ENCODE assay signal across 17 cellular contexts in genomic region chr7:54690059-54690443, GRCh38.
DNase-seq lines count a peak whose midpoint lies in the region; ATAC-seq, FAIRE-seq and TF ChIP-seq lines count a peak whose summit lies in the region.
"Had no signal": no experiment of that assay in that cellular context is flagged by ENCODE, and none has a peak within 500 bp of the region (broad histone marks: within the 10 kb centered on the region; RNA-seq: fewer than 3 reads in every experiment).

No MANE protein-coding gene starts in this region.

- no peak overlapping the region for H3K9ac ChIP-seq in H9 (ENCODE audit: extremely low read depth, insufficient read length, low read length)
- H3K9ac ChIP-seq in H1 (replicated peaks in 1 of 4; ENCODE audit: extremely low read depth in 1 of 4, low read depth in 3 of 4, low read length in 3 of 4) = no peak overlapping the region
- H3K9ac ChIP-seq: GM23248 had no signal

- H3K9me3 Mint-ChIP-seq in H9 (peaks cover 0 to under 1% of the 10 kb centered on the region in 2 experiments; a peak in 3 of 5 replicates), progenitor cell of endocrine pancreas (ENCODE audit: low read depth) (peaks cover 3% of the 10 kb centered on the region)

- no peaks in the 10 kb centered on the region for H3K79me2 ChIP-seq in H9 (ENCODE audit: insufficient read depth, low read length)
- H3K79me2 ChIP-seq in H1 (ENCODE audit: control insufficient read depth in 1 of 2, insufficient read depth in 2 of 2, low read length in 2 of 2) = no peaks in the 10 kb centered on the region

- H3K27ac Mint-ChIP-seq in H9 = no peak overlapping the region
- no peak overlapping the region for H3K27ac Mint-ChIP-seq in progenitor cell of endocrine pancreas
- H3K27ac Mint-ChIP-seq: CD4-positive, alpha-beta memory T cell had no signal

- H3K36me3 ChIP-seq in H1 (ENCODE audit: control insufficient read depth in 2 of 4, insufficient read depth in 4 of 4, low read length in 3 of 4) = no peaks in the 10 kb centered on the region

- H3K4ac ChIP-seq in H9 (ENCODE audit: low read depth, low read length) (no peak overlapping the region), H1 (replicated peaks; ENCODE audit: insufficient read length, low read depth, low read length) (no peak overlapping the region)

- H3K4me2 ChIP-seq in H9 (ENCODE audit: insufficient read depth, insufficient read length, low read length) (no peak overlapping the region), H1 (ENCODE audit: insufficient read depth in 1 of 2, low read depth in 2 of 2, low read length in 2 of 2) (no peak overlapping the region)

- H3K23ac ChIP-seq in H9 (ENCODE audit: insufficient read length, low read depth, low read length) (no peak overlapping the region), H1 (ENCODE audit: insufficient read length) (no peak overlapping the region)

- no peak for TF ChIP-seq EP300 in H1 (IDR thresholded peaks at IDR 0.05; ENCODE audit: borderline replicate concordance in 1 of 2, low read depth in 2 of 2, low read length in 2 of 2)

- no peak overlapping the region for H4K8ac ChIP-seq in H9 (replicated peaks; ENCODE audit: insufficient read length, low read depth, low read length)
- H4K8ac ChIP-seq in H1 (ENCODE audit: extremely low read depth, insufficient read depth, low read length) = peak overlapping the region; percentile 38; the same call in 1 of the 2 replicates

- TF ChIP-seq RAD21 in H1 (IDR thresholded peaks at IDR 0.05 in 1 of 2, conservative IDR thresholded peaks at IDR 0.05 in 1 of 2; ENCODE audit: low read depth in 2 of 2, low read length in 2 of 2) = no peak

- H2BK12ac ChIP-seq in H9 (ENCODE audit: insufficient read length, low read depth, low read length) = no peak overlapping the region
- H2BK12ac ChIP-seq in H1 (ENCODE audit: low read depth, low read length) = no peak overlapping the region

- no peak for FAIRE-seq in H1 (lab: Jason Lieb, UNC)
- FAIRE-seq: G401.6, GM12892, H54 had no signal

- H2BK20ac ChIP-seq in H9 (ENCODE audit: low read depth, low read length, poor library complexity, severe bottlenecking) = no peak overlapping the region
- H2BK20ac ChIP-seq in H1 (ENCODE audit: low read length) = no peak overlapping the region

- H3K27me3 ChIP-seq in H9 (ENCODE audit: insufficient read depth, low read length) (no peaks in the 10 kb centered on the region), H1 (replicated peaks in 1 of 4; ENCODE audit: control insufficient read depth in 3 of 4, extremely low read depth in 1 of 4, insufficient read depth in 3 of 4, low read length in 3 of 4) (no peaks in the 10 kb centered on the region)

- H3K4me3 Mint-ChIP-seq in H9 (no peak overlapping the region), progenitor cell of endocrine pancreas (ENCODE audit: low read depth) (no peak overlapping the region)
- H3K4me3 Mint-ChIP-seq: CD4-positive, alpha-beta memory T cell had no signal

- POLR2A ChIA-PET in H1 (lab: Charles Lee; ENCODE audit: partially characterized antibody) = no interaction called here

- H3K27me3 Mint-ChIP-seq in H9 (ENCODE audit: low read depth) (no peaks in the 10 kb centered on the region), progenitor cell of endocrine pancreas (no peaks in the 10 kb centered on the region)
- H3K27me3 Mint-ChIP-seq: CD4-positive, alpha-beta memory T cell had no signal

- no CpG with 5 or more reads among the region's 9 CpGs for WGBS in H9 (ENCODE audit: extremely low coverage, insufficient read length, low lambda C conversion rate)
- 85% methylated on average over 8 of the region's 9 CpGs; no CpG with 5 or more reads in 1 of the 2 experiments for WGBS in H1 (ENCODE audit: extremely low coverage in 1 of 2, insufficient coverage in 1 of 2, insufficient read length in 1 of 2, insufficient replicate concordance in 2 of 2, low coverage in 1 of 2, low lambda C conversion rate in 2 of 2, missing lambda C conversion rate in 1 of 2), 2 experiments

- no peak overlapping the region for H3K56ac ChIP-seq in H9 (ENCODE audit: insufficient read length, low read depth, low read length)
- no peak overlapping the region for H3K56ac ChIP-seq in H1 (replicated peaks; ENCODE audit: insufficient read length, low read depth, low read length)

- TF ChIP-seq POLR2A in H1 (IDR thresholded peaks at IDR 0.05; ENCODE audit: control extremely low read depth in 1 of 2, low read depth in 2 of 2, low read length in 2 of 2) = no peak

- H2BK15ac ChIP-seq in H9 (ENCODE audit: low read depth, low read length) (no peak overlapping the region), H1 (ENCODE audit: low read length) (no peak overlapping the region)

- no peaks in the 10 kb centered on the region for H3K79me1 ChIP-seq in H9 (ENCODE audit: insufficient read depth, low read depth, low read length, poor library complexity, severe bottlenecking)
- no peaks in the 10 kb centered on the region for H3K79me1 ChIP-seq in H1 (ENCODE audit: low read depth, low read length)

- H3T11ph ChIP-seq in H9 (ENCODE audit: low read length) = no peak overlapping the region

- H3K14ac ChIP-seq in H9 (ENCODE audit: insufficient read depth, low read length) (peak overlapping the region; percentile 63; the same call in 1 of the 2 replicates), H1 (ENCODE audit: insufficient read length) (no peak overlapping the region)

- H2BK5ac ChIP-seq in H9 (ENCODE audit: insufficient read length, low read length) = no peak overlapping the region
- H2BK5ac ChIP-seq in H1 (ENCODE audit: low read depth, low read length) = no peak overlapping the region

- H3K36me3 Mint-ChIP-seq in H9 (ENCODE audit: insufficient read depth in 1 of 3, low read depth in 3 of 3) (no peaks in the 10 kb centered on the region), progenitor cell of endocrine pancreas (ENCODE audit: insufficient read depth) (no peaks in the 10 kb centered on the region)
- H3K36me3 Mint-ChIP-seq: CD4-positive, alpha-beta memory T cell had no signal

- no peak overlapping the region for H2AFZ ChIP-seq in H9 (ENCODE audit: low read length)
- H2AFZ ChIP-seq in H1 (ENCODE audit: low read length) = peak overlapping the region; percentile 39; the same call in 1 of the 2 replicates
- H2AFZ ChIP-seq: GM23248 had no signal

- TF ChIP-seq CTCF in H9 (conservative IDR thresholded peaks at IDR 0.05) (no peak), H1 (IDR thresholded peaks at IDR 0.05; ENCODE audit: control extremely low read depth in 1 of 3, insufficient read depth in 1 of 3, low read depth in 1 of 3, low read length in 3 of 3) (no peak), omental fat pad (IDR thresholded peaks at IDR 0.05) (no peak), progenitor cell of endocrine pancreas (IDR thresholded peaks at IDR 0.05; ENCODE audit: unreplicated experiment) (no peak)

- H3K4me1 Mint-ChIP-seq in H9 (peaks cover 15% of the 10 kb centered on the region in 2 experiments), progenitor cell of endocrine pancreas (ENCODE audit: low read depth) (peaks cover 6% of the 10 kb centered on the region)
- H3K4me1 Mint-ChIP-seq: CD4-positive, alpha-beta memory T cell had no signal

- no peak overlapping the region for H3K4me3 ChIP-seq in H1 (ENCODE audit: extremely low read depth in 1 of 4, insufficient read depth in 2 of 4, low read depth in 3 of 4, low read length in 4 of 4)
- H3K4me3 ChIP-seq: GM23248 had no signal

- H2BK120ac ChIP-seq in H9 (ENCODE audit: low read depth, low read length, poor library complexity, severe bottlenecking) (no peak overlapping the region), H1 (replicated peaks; ENCODE audit: low read depth, low read length) (no peak overlapping the region)

- H2AK5ac ChIP-seq in H9 (ENCODE audit: insufficient read length, low read length) (no peak overlapping the region), H1 (ENCODE audit: low read depth, low read length) (no peak overlapping the region)

- H3K9me3 ChIP-seq in H9 (ENCODE audit: control insufficient read depth, low read depth, low read length) = no peaks in the 10 kb centered on the region
- H3K9me3 ChIP-seq in H1 (ENCODE audit: insufficient read depth in 2 of 2, low read depth in 1 of 2, low read length in 1 of 2) = no peaks in the 10 kb centered on the region

- CTCF ChIA-PET in H1 (lab: Charles Lee; ENCODE audit: partially characterized antibody) = no interaction called here

- H3K23me2 ChIP-seq in H9 (ENCODE audit: insufficient read length, low read depth, low read length, poor library complexity, severe bottlenecking) = no peaks in the 10 kb centered on the region
- H3K23me2 ChIP-seq in H1 (ENCODE audit: low read depth, low read length) = no peaks in the 10 kb centered on the region

- no peaks in the 10 kb centered on the region; the same call in 1 of the 2 replicates for H3K4me1 ChIP-seq in H9 (ENCODE audit: insufficient read depth, low read length)
- no peaks in the 10 kb centered on the region for H3K4me1 ChIP-seq in H1 (replicated peaks in 1 of 4; ENCODE audit: control insufficient read depth in 3 of 4, insufficient read depth in 4 of 4, low read length in 3 of 4)

- H3K18ac ChIP-seq in H9 (ENCODE audit: insufficient read length, low read depth, low read length) = no peak overlapping the region
- H3K18ac ChIP-seq in H1 (ENCODE audit: extremely low read depth, low read length) = no peak overlapping the region

- H4K20me1 ChIP-seq in H9 (ENCODE audit: control insufficient read depth, insufficient read depth, insufficient read length) (no peaks in the 10 kb centered on the region), H1 (replicated peaks in 1 of 2; ENCODE audit: control insufficient read depth in 1 of 2, insufficient read depth in 2 of 2, low read length in 2 of 2) (no peaks in the 10 kb centered on the region)

- DNase-seq in H9 (no peak), H1 (ENCODE audit: low read depth in 1 of 2, low spot score in 2 of 2) (no peak), omental fat pad (ENCODE audit: low spot score) (no peak), 8988T (no peak), mucosa of gallbladder (ENCODE audit: low spot score) (no peak), progenitor cell of endocrine pancreas (ENCODE audit: low spot score, unreplicated experiment) (no peak)
- no peak for DNase-seq in stimulated activated naive CD8-positive, alpha-beta T cell treated with anti-CD3 and anti-CD28 coated beads, Interleukin-15, Interleukin-2, amounts not matched to agents 100 U/mL and 50 U/mL, for 24 hours
- DNase-seq: C1 segment of cervical spinal cord; Calu3; CD4-positive, alpha-beta memory T cell; COR-L47; DND-41; GM23248; HCEC 1CT had no signal

- H3K27ac ChIP-seq in H9 (ENCODE audit: insufficient read length, low read depth, low read length) (no peak overlapping the region), H1 (ENCODE audit: low read depth, low read length) (no peak overlapping the region)
- H3K27ac ChIP-seq: GM23248 had no signal

- H4K91ac ChIP-seq in H9 (ENCODE audit: insufficient read length, low read depth, low read length) = no peak overlapping the region
- no peak overlapping the region for H4K91ac ChIP-seq in H1 (replicated peaks; ENCODE audit: insufficient read length, low read length)

- no peak overlapping the region for H4K5ac ChIP-seq in H9 (ENCODE audit: insufficient read length, low read depth, low read length)
- no peak overlapping the region for H4K5ac ChIP-seq in H1 (ENCODE audit: insufficient read length, low read depth, low read length)

- ATAC-seq in omental fat pad (ENCODE audit: low FRiP score) = peak; percentile 81
- ATAC-seq in stimulated activated naive CD8-positive, alpha-beta T cell treated with anti-CD3 and anti-CD28 coated beads, Interleukin-15, Interleukin-2, amounts not matched to agents 100 U/mL and 50 U/mL, for 24 hours = no peak

TF ChIP-seq in H1, 55 proteins besides CTCF, POLR2A, EP300 and RAD21 (continues in another document):
- TF ChIP-seq TAF7 (optimal IDR thresholded peaks at IDR 0.05; ENCODE audit: borderline replicate concordance, low read depth, low read length) = no peak
